ENCODE assay signal across 10 cellular contexts in genomic region chr15:63054985-63055384, GRCh38. TPM values are rescaled to one million over a fixed set of nuclear protein-coding genes. Genes with fewer than 3 reads are reported as not detected.
DNase-seq lines count a peak whose midpoint lies in the region; ATAC-seq and TF ChIP-seq lines count a peak whose summit lies in the region.
"Had no signal": no experiment of that assay in that cellular context is flagged by ENCODE, and none has a peak within 500 bp of the region (broad histone marks: within the 10 kb centered on the region; RNA-seq: fewer than 3 reads in every experiment).

No MANE protein-coding gene starts in this region.

- H3K36me3 Mint-ChIP-seq in CD4-positive, alpha-beta T cell (ENCODE audit: low read depth) = peaks cover 36% of the 10 kb centered on the region

- H3K9me3 ChIP-seq in SJSA1 (replicated peaks) = no peaks in the 10 kb centered on the region
- H3K9me3 ChIP-seq in sigmoid colon = no peaks in the 10 kb centered on the region
- H3K9me3 ChIP-seq in spleen = no peaks in the 10 kb centered on the region
- H3K9me3 ChIP-seq in CD4-positive, alpha-beta T cell (ENCODE audit: control insufficient read depth, low read length) = no peaks in the 10 kb centered on the region
- H3K9me3 ChIP-seq: prostate gland had no signal

- DNase-seq in NCI-H1694 (lab: John Stamatoyannopoulos, UW) = peak; percentile 23
- no peak for DNase-seq in NCI-H1694 treated with DMSO at 0.1 percent for 48 hours (lab: John Stamatoyannopoulos, UW)
- peak in 1 of 2 experiments; percentile 15 for DNase-seq in SJSA1 (ENCODE audit: low read depth in 1 of 2, low spot score in 2 of 2)
- DNase-seq in iris pigment epithelial cell (ENCODE audit: low read depth) = peak; percentile 37
- DNase-seq in sigmoid colon = no peak
- DNase-seq in spleen = no peak
- no peak for DNase-seq in stimulated activated CD4-positive, alpha-beta T cell treated with anti-CD3 and anti-CD28 coated beads, Interleukin-4, amount 100 ng/mL, for 24 hours
- no peak for DNase-seq in CD4-positive, alpha-beta T cell
- DNase-seq: activated CD4-positive, alpha-beta T cell treated with anti-CD3 and anti-CD28 coated beads for 1 hour had no signal

- H3K4me3 Mint-ChIP-seq in CD4-positive, alpha-beta T cell = no peak overlapping the region

- no peaks in the 10 kb centered on the region for H3K27me3 ChIP-seq in SJSA1 (replicated peaks)
- no peaks in the 10 kb centered on the region for H3K27me3 ChIP-seq in sigmoid colon
- no peaks in the 10 kb centered on the region for H3K27me3 ChIP-seq in spleen (replicated peaks in 1 of 7)
- no peaks in the 10 kb centered on the region for H3K27me3 ChIP-seq in CD4-positive, alpha-beta T cell (ENCODE audit: control insufficient read depth, insufficient read depth, low read length)

- TF ChIP-seq POLR2A in sigmoid colon (IDR thresholded peaks at IDR 0.05) = no peak
- TF ChIP-seq POLR2A in spleen (IDR thresholded peaks at IDR 0.05) = no peak

- no peak overlapping the region for H3K4me3 ChIP-seq in SJSA1
- no peak overlapping the region for H3K4me3 ChIP-seq in sigmoid colon
- H3K4me3 ChIP-seq in spleen = no peak overlapping the region
- H3K4me3 ChIP-seq: prostate gland had no signal

- TF ChIP-seq CTCF in sigmoid colon (IDR thresholded peaks at IDR 0.05) (no peak), spleen (IDR thresholded peaks at IDR 0.05 in 8 of 11, conservative IDR thresholded peaks at IDR 0.05 in 3 of 11) (no peak)
- TF ChIP-seq CTCF in CD4-positive, alpha-beta T cell (IDR thresholded peaks at IDR 0.05) = no peak

- peaks cover 21% of the 10 kb centered on the region for H3K4me1 Mint-ChIP-seq in CD4-positive, alpha-beta T cell (ENCODE audit: low read depth)

- CTCF ChIA-PET in CD4-positive, alpha-beta T cell (lab: Charles Lee) = no interaction called here

- H3K27ac Mint-ChIP-seq in CD4-positive, alpha-beta T cell = no peak overlapping the region

- WGBS in sigmoid colon, 2 donors = 11 to 47% methylated on average over 1 of the region's 1 CpG
- WGBS in spleen, 5 donors = 70 to 82% (median 80%) methylated on average over 1 of the region's 1 CpG

- no peaks in the 10 kb centered on the region for H3K9me3 Mint-ChIP-seq in CD4-positive, alpha-beta T cell

- no peaks in the 10 kb centered on the region for H3K27me3 Mint-ChIP-seq in CD4-positive, alpha-beta T cell

- peaks cover 98% of the 10 kb centered on the region for H3K36me3 ChIP-seq in SJSA1
- peaks cover 30 to 59% (median 36%) of the 10 kb centered on the region in 4 donors for H3K36me3 ChIP-seq in sigmoid colon
- peaks cover 0 to 36% (median 27%) of the 10 kb centered on the region in 6 donors for H3K36me3 ChIP-seq in spleen

- no peak for TF ChIP-seq EP300 in sigmoid colon (IDR thresholded peaks at IDR 0.05)

- POLR2A ChIA-PET in CD4-positive, alpha-beta T cell (lab: Charles Lee) = no interaction called here

- no peak for ATAC-seq in CD4-positive, alpha-beta T cell (ENCODE audit: poor library complexity)

- 0 out of 2 replicates have a peak overlapping the region, but pooled peaks have one; percentile 10 for H3K27ac ChIP-seq in SJSA1
- peak overlapping the region; percentile 97 to 99 (median 98) for H3K27ac ChIP-seq in sigmoid colon
- H3K27ac ChIP-seq in spleen = no peak overlapping the region
- H3K27ac ChIP-seq in CD4-positive, alpha-beta T cell (ENCODE audit: low read depth, low read length) = no peak overlapping the region

- H3K4me1 ChIP-seq in SJSA1 (replicated peaks) (peaks cover 64% of the 10 kb centered on the region), sigmoid colon (peaks cover 0 to 100% (median 98%) of the 10 kb centered on the region in 4 donors), spleen (peaks cover 0 to 70% (median 23%) of the 10 kb centered on the region in 6 donors)

- intact Hi-C loops in sigmoid colon (cut with DNase I) (loop anchor here (10.0 kb wide), 1 partner anchor 550 kb away; no protein-coding TSS in a partner anchor), spleen (cut with DNase I; ENCODE audit: low total_unique reads) (no loop called here)
- intact Hi-C loops in CD4-positive, alpha-beta T cell (cut with DNase I, micrococcal nuclease) = no loop called here

RNA-seq across cellular contexts. Expression of gene TPM1, which starts 12.4 kb away (rescaled TPM):
- 1,245 and 1,667 TPM in 2 replicates for total RNA-seq in SJSA1 (2014; rRNA removed; shearing (Covaris generic))
- 1,000 to 10,000 TPM; 2,634 to 4,179 (median 3,850) TPM for total RNA-seq in sigmoid colon
- polyA plus RNA-seq in sigmoid colon = 100 to 1,000 TPM; 438 to 950 (median 563) TPM
- 100 to 1,000 TPM in 5 of 7 donors, 10 to 100 TPM in 2; 86.5 to 317 (median 126) TPM for total RNA-seq in spleen
- 100 to 1,000 TPM in 1 of 3 donors, 10 to 100 TPM in 2; 70.6 to 141 (median 91.0) TPM for polyA plus RNA-seq in spleen
- 1 to 10 TPM; 7.9 to 9.8 TPM for total RNA-seq in CD4-positive, alpha-beta T cell

Comparison
In these comparisons a context has a peak if more than half of its experiments do, and no peak if none do; other contexts are left out.
1. DNase-seq: peak in NCI-H1694 (single experiment) and iris pigment epithelial cell (single experiment); none in NCI-H1694 treated with DMSO at 0.1 percent for 48 hours (single experiment), sigmoid colon (single experiment), spleen (single experiment), stimulated activated CD4-positive, alpha-beta T cell treated with anti-CD3 and anti-CD28 coated beads, Interleukin-4, amount 100 ng/mL, for 24 hours (single experiment) and CD4-positive, alpha-beta T cell (0 of 10).
2. H3K27ac ChIP-seq: peak in SJSA1 (single experiment) and sigmoid colon (4 of 4); none in spleen (0 of 8) and CD4-positive, alpha-beta T cell (single experiment).
3. RNA of gene TPM1, which starts 12.4 kb away (total RNA-seq): 2,634 to 4,179 TPM in sigmoid colon, 1,245 to 1,667 TPM in SJSA1 and 86.5 to 317 TPM in spleen; 7.9 to 9.8 TPM in CD4-positive, alpha-beta T cell; every median in the first group is over 4 times any median in the second.